Comparison of ENCODE assay signal across 1 cellular context in the genomic region with DNA sequence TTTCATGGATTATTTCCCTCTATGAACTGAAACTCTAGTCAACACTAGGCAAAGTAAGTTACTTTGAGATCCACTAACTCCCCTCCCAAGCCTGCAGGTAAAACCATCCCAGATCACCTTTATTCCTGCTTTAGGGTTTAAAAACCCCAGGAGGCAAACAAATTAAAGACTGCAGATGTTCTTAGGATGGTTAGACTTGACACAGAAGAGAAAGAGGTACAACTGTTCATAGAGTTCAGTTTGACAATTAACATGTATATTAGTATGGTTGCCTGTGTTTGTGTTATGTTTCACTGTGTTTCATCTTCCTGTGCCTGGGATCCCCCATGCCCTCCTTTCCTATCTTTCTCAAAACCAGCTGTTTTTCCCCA.
TF ChIP-seq lines count a peak whose summit lies in the region.

No MANE protein-coding gene starts in this region.

TF ChIP-seq in H1, 55 proteins besides CTCF, POLR2A, EP300 and RAD21:
- TF ChIP-seq KDM4A (IDR thresholded peaks at IDR 0.05; ENCODE audit: low read depth, low read length, severe bottlenecking) (no peak), SIX5 (IDR thresholded peaks at IDR 0.05; ENCODE audit: low read depth, low read length) (no peak), BRCA1 (IDR thresholded peaks at IDR 0.05; ENCODE audit: low read depth, low read length) (no peak), YY1 (IDR thresholded peaks at IDR 0.05; ENCODE audit: low read depth, low read length) (no peak), GTF2F1 (IDR thresholded peaks at IDR 0.05; ENCODE audit: borderline replicate concordance, low read depth, low read length) (no peak), NANOG (IDR thresholded peaks at IDR 0.05; ENCODE audit: insufficient read depth, low read depth, low read length, poor library complexity, severe bottlenecking) (no peak), EZH2 (IDR thresholded peaks at IDR 0.05; ENCODE audit: low read depth, low read length, severe bottlenecking) (no peak)
- TF ChIP-seq, protein P1, sequence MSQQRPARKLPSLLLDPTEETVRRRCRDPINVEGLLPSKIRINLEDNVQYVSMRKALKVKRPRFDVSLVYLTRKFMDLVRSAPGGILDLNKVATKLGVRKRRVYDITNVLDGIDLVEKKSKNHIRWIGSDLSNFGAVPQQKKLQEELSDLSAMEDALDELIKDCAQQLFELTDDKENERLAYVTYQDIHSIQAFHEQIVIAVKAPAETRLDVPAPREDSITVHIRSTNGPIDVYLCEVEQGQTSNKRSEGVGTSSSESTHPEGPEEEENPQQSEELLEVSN (IDR thresholded peaks at IDR 0.05): no peak
- TF ChIP-seq, protein P2, sequence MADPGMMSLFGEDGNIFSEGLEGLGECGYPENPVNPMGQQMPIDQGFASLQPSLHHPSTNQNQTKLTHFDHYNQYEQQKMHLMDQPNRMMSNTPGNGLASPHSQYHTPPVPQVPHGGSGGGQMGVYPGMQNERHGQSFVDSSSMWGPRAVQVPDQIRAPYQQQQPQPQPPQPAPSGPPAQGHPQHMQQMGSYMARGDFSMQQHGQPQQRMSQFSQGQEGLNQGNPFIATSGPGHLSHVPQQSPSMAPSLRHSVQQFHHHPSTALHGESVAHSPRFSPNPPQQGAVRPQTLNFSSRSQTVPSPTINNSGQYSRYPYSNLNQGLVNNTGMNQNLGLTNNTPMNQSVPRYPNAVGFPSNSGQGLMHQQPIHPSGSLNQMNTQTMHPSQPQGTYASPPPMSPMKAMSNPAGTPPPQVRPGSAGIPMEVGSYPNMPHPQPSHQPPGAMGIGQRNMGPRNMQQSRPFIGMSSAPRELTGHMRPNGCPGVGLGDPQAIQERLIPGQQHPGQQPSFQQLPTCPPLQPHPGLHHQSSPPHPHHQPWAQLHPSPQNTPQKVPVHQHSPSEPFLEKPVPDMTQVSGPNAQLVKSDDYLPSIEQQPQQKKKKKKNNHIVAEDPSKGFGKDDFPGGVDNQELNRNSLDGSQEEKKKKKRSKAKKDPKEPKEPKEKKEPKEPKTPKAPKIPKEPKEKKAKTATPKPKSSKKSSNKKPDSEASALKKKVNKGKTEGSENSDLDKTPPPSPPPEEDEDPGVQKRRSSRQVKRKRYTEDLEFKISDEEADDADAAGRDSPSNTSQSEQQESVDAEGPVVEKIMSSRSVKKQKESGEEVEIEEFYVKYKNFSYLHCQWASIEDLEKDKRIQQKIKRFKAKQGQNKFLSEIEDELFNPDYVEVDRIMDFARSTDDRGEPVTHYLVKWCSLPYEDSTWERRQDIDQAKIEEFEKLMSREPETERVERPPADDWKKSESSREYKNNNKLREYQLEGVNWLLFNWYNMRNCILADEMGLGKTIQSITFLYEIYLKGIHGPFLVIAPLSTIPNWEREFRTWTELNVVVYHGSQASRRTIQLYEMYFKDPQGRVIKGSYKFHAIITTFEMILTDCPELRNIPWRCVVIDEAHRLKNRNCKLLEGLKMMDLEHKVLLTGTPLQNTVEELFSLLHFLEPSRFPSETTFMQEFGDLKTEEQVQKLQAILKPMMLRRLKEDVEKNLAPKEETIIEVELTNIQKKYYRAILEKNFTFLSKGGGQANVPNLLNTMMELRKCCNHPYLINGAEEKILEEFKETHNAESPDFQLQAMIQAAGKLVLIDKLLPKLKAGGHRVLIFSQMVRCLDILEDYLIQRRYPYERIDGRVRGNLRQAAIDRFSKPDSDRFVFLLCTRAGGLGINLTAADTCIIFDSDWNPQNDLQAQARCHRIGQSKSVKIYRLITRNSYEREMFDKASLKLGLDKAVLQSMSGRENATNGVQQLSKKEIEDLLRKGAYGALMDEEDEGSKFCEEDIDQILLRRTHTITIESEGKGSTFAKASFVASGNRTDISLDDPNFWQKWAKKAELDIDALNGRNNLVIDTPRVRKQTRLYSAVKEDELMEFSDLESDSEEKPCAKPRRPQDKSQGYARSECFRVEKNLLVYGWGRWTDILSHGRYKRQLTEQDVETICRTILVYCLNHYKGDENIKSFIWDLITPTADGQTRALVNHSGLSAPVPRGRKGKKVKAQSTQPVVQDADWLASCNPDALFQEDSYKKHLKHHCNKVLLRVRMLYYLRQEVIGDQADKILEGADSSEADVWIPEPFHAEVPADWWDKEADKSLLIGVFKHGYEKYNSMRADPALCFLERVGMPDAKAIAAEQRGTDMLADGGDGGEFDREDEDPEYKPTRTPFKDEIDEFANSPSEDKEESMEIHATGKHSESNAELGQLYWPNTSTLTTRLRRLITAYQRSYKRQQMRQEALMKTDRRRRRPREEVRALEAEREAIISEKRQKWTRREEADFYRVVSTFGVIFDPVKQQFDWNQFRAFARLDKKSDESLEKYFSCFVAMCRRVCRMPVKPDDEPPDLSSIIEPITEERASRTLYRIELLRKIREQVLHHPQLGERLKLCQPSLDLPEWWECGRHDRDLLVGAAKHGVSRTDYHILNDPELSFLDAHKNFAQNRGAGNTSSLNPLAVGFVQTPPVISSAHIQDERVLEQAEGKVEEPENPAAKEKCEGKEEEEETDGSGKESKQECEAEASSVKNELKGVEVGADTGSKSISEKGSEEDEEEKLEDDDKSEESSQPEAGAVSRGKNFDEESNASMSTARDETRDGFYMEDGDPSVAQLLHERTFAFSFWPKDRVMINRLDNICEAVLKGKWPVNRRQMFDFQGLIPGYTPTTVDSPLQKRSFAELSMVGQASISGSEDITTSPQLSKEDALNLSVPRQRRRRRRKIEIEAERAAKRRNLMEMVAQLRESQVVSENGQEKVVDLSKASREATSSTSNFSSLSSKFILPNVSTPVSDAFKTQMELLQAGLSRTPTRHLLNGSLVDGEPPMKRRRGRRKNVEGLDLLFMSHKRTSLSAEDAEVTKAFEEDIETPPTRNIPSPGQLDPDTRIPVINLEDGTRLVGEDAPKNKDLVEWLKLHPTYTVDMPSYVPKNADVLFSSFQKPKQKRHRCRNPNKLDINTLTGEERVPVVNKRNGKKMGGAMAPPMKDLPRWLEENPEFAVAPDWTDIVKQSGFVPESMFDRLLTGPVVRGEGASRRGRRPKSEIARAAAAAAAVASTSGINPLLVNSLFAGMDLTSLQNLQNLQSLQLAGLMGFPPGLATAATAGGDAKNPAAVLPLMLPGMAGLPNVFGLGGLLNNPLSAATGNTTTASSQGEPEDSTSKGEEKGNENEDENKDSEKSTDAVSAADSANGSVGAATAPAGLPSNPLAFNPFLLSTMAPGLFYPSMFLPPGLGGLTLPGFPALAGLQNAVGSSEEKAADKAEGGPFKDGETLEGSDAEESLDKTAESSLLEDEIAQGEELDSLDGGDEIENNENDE (IDR thresholded peaks at IDR 0.05; ENCODE audit: insufficient replicate concordance, low read length): no peak
- TF ChIP-seq, protein P3, sequence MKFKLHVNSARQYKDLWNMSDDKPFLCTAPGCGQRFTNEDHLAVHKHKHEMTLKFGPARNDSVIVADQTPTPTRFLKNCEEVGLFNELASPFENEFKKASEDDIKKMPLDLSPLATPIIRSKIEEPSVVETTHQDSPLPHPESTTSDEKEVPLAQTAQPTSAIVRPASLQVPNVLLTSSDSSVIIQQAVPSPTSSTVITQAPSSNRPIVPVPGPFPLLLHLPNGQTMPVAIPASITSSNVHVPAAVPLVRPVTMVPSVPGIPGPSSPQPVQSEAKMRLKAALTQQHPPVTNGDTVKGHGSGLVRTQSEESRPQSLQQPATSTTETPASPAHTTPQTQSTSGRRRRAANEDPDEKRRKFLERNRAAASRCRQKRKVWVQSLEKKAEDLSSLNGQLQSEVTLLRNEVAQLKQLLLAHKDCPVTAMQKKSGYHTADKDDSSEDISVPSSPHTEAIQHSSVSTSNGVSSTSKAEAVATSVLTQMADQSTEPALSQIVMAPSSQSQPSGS (IDR thresholded peaks at IDR 0.05; ENCODE audit: low read length): no peak
